In the genomic region with DNA sequence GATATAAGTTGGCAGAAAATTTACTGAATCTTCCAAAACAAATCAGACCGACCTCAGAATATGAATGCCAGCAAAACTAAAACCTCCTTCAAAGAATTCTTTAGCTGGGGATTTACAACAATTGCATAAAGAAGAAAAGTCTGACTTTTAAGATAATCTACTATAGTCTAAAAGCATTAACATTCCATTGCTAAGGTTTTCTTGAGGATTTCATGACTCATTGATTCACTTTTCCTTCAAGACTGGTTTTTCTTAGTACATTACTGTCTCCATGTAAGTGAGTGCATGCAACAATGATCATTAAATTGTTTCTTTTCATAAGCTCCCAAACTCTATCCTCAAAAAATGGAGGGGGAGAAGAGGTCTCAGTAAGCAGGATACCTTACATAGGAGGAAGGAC, we compare ENCODE assay signal across 19 cellular contexts. TPM values are rescaled to one million over a fixed set of nuclear protein-coding genes. Genes with fewer than 3 reads are reported as not detected.
DNase-seq lines count a peak whose midpoint lies in the region; ATAC-seq and TF ChIP-seq lines count a peak whose summit lies in the region.
"Had no signal": no experiment of that assay in that cellular context is flagged by ENCODE, and none has a peak within 500 bp of the region (broad histone marks: within the 10 kb centered on the region; RNA-seq: fewer than 3 reads in every experiment).

No MANE protein-coding gene starts in this region.

- TF ChIP-seq POLR2A in uterus (IDR thresholded peaks at IDR 0.05): no peak

- peaks cover 47 to 71% of the 10 kb centered on the region in 2 donors for H3K27me3 Mint-ChIP-seq in natural killer cell (ENCODE audit: low read depth in 2 of 2)
- H3K27me3 Mint-ChIP-seq in natural killer cell treated with Interleukin-12 subunit alpha and Interleukin-12 subunit beta and Interleukin-15 and Interleukin-18, amount 100 ng/mL, for 72 hours: peaks cover 36 to 57% of the 10 kb centered on the region in 2 donors

- no peaks in the 10 kb centered on the region for H3K9me3 Mint-ChIP-seq in natural killer cell
- H3K9me3 Mint-ChIP-seq in natural killer cell treated with Interleukin-12 subunit alpha and Interleukin-12 subunit beta and Interleukin-15 and Interleukin-18, amount 100 ng/mL, for 72 hours: no peaks in the 10 kb centered on the region
- H3K9me3 Mint-ChIP-seq: activated T-cell treated with anti-CD3 and anti-CD28 coated beads, Interleukin-2, amount 50 U/mL, for 24 hours; T-helper 2 cell treated with Interferon-gamma antibody and Interleukin-4, amounts not matched to agents 5 μg/mL and 100 μg/mL, for 36 hours had no signal

- H3K4me1 Mint-ChIP-seq in natural killer cell: peaks cover 15 to 20% of the 10 kb centered on the region in 2 donors
- H3K4me1 Mint-ChIP-seq in natural killer cell treated with Interleukin-12 subunit alpha and Interleukin-12 subunit beta and Interleukin-15 and Interleukin-18, amount 100 ng/mL, for 72 hours (ENCODE audit: low read depth in 2 of 2): peaks cover 5 to 11% of the 10 kb centered on the region in 2 donors

- H3K4me1 ChIP-seq in mesenchymal stem cell (ENCODE audit: control insufficient read depth, insufficient read depth, low read depth, low read length) (peaks cover 9% of the 10 kb centered on the region), uterus (peaks cover 7 to 11% of the 10 kb centered on the region in 2 donors)

- no peak overlapping the region for H3K27ac Mint-ChIP-seq in natural killer cell
- no peak overlapping the region for H3K27ac Mint-ChIP-seq in natural killer cell treated with Interleukin-12 subunit alpha and Interleukin-12 subunit beta and Interleukin-15 and Interleukin-18, amount 100 ng/mL, for 72 hours
- H3K27ac Mint-ChIP-seq: activated T-cell treated with anti-CD3 and anti-CD28 coated beads, Interleukin-2, amount 50 U/mL, for 24 hours; naive B cell; T-helper 2 cell treated with Interferon-gamma antibody and Interleukin-4, amounts not matched to agents 5 μg/mL and 100 μg/mL, for 36 hours had no signal

- H2BK120ac ChIP-seq in mesenchymal stem cell (ENCODE audit: low read depth, low read length): no peak overlapping the region

- H3K36me3 Mint-ChIP-seq in natural killer cell: no peaks in the 10 kb centered on the region
- H3K36me3 Mint-ChIP-seq in natural killer cell treated with Interleukin-12 subunit alpha and Interleukin-12 subunit beta and Interleukin-15 and Interleukin-18, amount 100 ng/mL, for 72 hours: no peaks in the 10 kb centered on the region

- H3K36me3 ChIP-seq in mesenchymal stem cell (ENCODE audit: control insufficient read depth in 1 of 2, insufficient read depth in 2 of 2, low read depth in 1 of 2, low read length in 2 of 2) (peaks cover 0 to 9% of the 10 kb centered on the region in 2 experiments), uterus (no peaks in the 10 kb centered on the region)
- H3K36me3 ChIP-seq: stomach had no signal

- no peak overlapping the region for H3K4me2 ChIP-seq in mesenchymal stem cell (ENCODE audit: low read length, poor library complexity, severe bottlenecking)

- no peak overlapping the region for H3K4me3 ChIP-seq in cardiac fibroblast (replicated peaks in 1 of 2; ENCODE audit: low read depth in 2 of 2, low read length in 2 of 2)
- peak overlapping the region in 1 of 2 experiments; percentile 95 for H3K4me3 ChIP-seq in mesenchymal stem cell (ENCODE audit: insufficient read depth in 1 of 2, low read depth in 1 of 2, low read length in 2 of 2)
- no peak overlapping the region for H3K4me3 ChIP-seq in uterus
- no peak overlapping the region for H3K4me3 ChIP-seq in coronary artery
- H3K4me3 ChIP-seq: K562, stomach had no signal

- no peak overlapping the region for H2BK5ac ChIP-seq in mesenchymal stem cell (ENCODE audit: low read depth, low read length, poor library complexity, severe bottlenecking)

- no peak overlapping the region for H3K27ac ChIP-seq in mesenchymal stem cell (ENCODE audit: low read length, poor library complexity, severe bottlenecking)
- H3K27ac ChIP-seq in uterus: peak overlapping the region; percentile 38 to 95
- no peak overlapping the region for H3K27ac ChIP-seq in coronary artery
- H3K27ac ChIP-seq: stomach had no signal

- peak overlapping the region; percentile 93 for H3K9ac ChIP-seq in mesenchymal stem cell (ENCODE audit: low read length)

- H4K91ac ChIP-seq in mesenchymal stem cell (ENCODE audit: low read length): no peak overlapping the region

- intact Hi-C loops in natural killer cell (cut with micrococcal nuclease) (no loop called here), uterus (cut with DNase I; ENCODE audit: low total_unique reads) (no loop called here), left cardiac atrium (cut with DNase I) (loop anchor here in 1 of 2 donors (10.0 kb wide), 1 partner anchor 249 kb away; no protein-coding TSS in a partner anchor)

- no peaks in the 10 kb centered on the region for H3K27me3 ChIP-seq in mesenchymal stem cell (ENCODE audit: control insufficient read depth in 1 of 2, insufficient read depth in 1 of 2, low read length in 2 of 2)
- H3K27me3 ChIP-seq in uterus: no peaks in the 10 kb centered on the region

- no peak overlapping the region for H2BK12ac ChIP-seq in mesenchymal stem cell (ENCODE audit: low read length in 2 of 2)

- H3K4ac ChIP-seq in mesenchymal stem cell (ENCODE audit: low read depth in 1 of 2, low read length in 2 of 2): no peak overlapping the region

- whole genome bisulfite sequencing in mesenchymal stem cell: no CpG with 5 or more reads among the region's 1 CpG

- no peak for TF ChIP-seq CTCF in natural killer cell (IDR thresholded peaks at IDR 0.05)
- no peak for TF ChIP-seq CTCF in cardiac fibroblast (IDR thresholded peaks at IDR 0.05; ENCODE audit: low read depth, low read length)
- TF ChIP-seq CTCF in uterus (IDR thresholded peaks at IDR 0.05): no peak
- no peak for TF ChIP-seq CTCF in coronary artery (IDR thresholded peaks at IDR 0.05)

- H3K18ac ChIP-seq in mesenchymal stem cell (ENCODE audit: low read depth in 1 of 2, low read length in 2 of 2): no peak overlapping the region

- H4K8ac ChIP-seq in mesenchymal stem cell (ENCODE audit: low read length): no peak overlapping the region

- peaks cover 11% of the 10 kb centered on the region for H3K79me1 ChIP-seq in mesenchymal stem cell (replicated peaks; ENCODE audit: low read length, poor library complexity, severe bottlenecking)

- no peak overlapping the region for H2AFZ ChIP-seq in mesenchymal stem cell (ENCODE audit: low read depth, low read length)

- H3K23ac ChIP-seq in mesenchymal stem cell (ENCODE audit: low read length in 2 of 2): no peak overlapping the region

- peak overlapping the region; percentile 15 for H3K4me3 Mint-ChIP-seq in natural killer cell
- no peak overlapping the region for H3K4me3 Mint-ChIP-seq in natural killer cell treated with Interleukin-12 subunit alpha and Interleukin-12 subunit beta and Interleukin-15 and Interleukin-18, amount 100 ng/mL, for 72 hours
- H3K4me3 Mint-ChIP-seq: activated T-cell treated with anti-CD3 and anti-CD28 coated beads, Interleukin-2, amount 50 U/mL, for 24 hours; naive B cell; T-helper 2 cell treated with Interferon-gamma antibody and Interleukin-4, amounts not matched to agents 5 μg/mL and 100 μg/mL, for 36 hours had no signal

- H2BK15ac ChIP-seq in mesenchymal stem cell (ENCODE audit: low read depth, poor library complexity, severe bottlenecking): no peak overlapping the region

- no peak overlapping the region for H2AK5ac ChIP-seq in mesenchymal stem cell (ENCODE audit: low read length, severe bottlenecking)

- ATAC-seq in natural killer cell (no peak), left cardiac atrium (no peak)
- no peak for ATAC-seq in natural killer cell treated with Interleukin-12 subunit alpha and Interleukin-12 subunit beta and Interleukin-15 and Interleukin-18, amount 100 ng/mL, for 72 hours
- ATAC-seq: K562 had no signal

- no peak overlapping the region for H3K14ac ChIP-seq in mesenchymal stem cell (ENCODE audit: low read length in 2 of 2)

- H3K9me3 ChIP-seq in mesenchymal stem cell (ENCODE audit: control insufficient read depth, low read length) (no peaks in the 10 kb centered on the region), uterus (no peaks in the 10 kb centered on the region)
- H3K9me3 ChIP-seq: stomach had no signal

- DNase-seq in natural killer cell (no peak), cardiac fibroblast (ENCODE audit: low read depth in 2 of 2) (peak; percentile 38 to 47), mesenchymal stem cell (peak; percentile 54), uterus (no peak), coronary artery (ENCODE audit: low spot score) (no peak), left cardiac atrium (no peak)
- no peak for DNase-seq in natural killer cell treated with Interleukin-12 subunit alpha and Interleukin-12 subunit beta and Interleukin-15 and Interleukin-18, amount 100 ng/mL, for 72 hours (ENCODE audit: low spot score)
- DNase-seq in stimulated activated CD8-positive, alpha-beta memory T cell treated with anti-CD3 and anti-CD28 coated beads, Interleukin-4, amount 100 ng/mL, for 48 hours: no peak
- DNase-seq: 8988T; activated CD4-positive, alpha-beta T cell treated with anti-CD3 and anti-CD28 coated beads for 48 hours; activated T-cell treated with anti-CD3 and anti-CD28 coated beads, Interleukin-2, amount 50 U/mL, for 24 hours; amygdala; effector CD4-positive, alpha-beta T cell; naive B cell; NCI-H1694; NCI-H510A treated with DMSO at 0.1 percent for 48 hours; stomach had no signal

RNA-seq across cellular contexts. Expression of a gene that starts 3.1 kb away (rescaled TPM):
- 1 to 10 TPM; 2.9 to 4.7 (median 3.1) TPM for total RNA-seq in natural killer cell
- total RNA-seq in natural killer cell treated with Interleukin-12 subunit alpha and Interleukin-12 subunit beta and Interleukin-15 and Interleukin-18, amount 100 ng/mL, for 72 hours: 1 to 10 TPM in 1 of 2 donors, under 1 TPM in 1; 0.25 to 1.1 TPM
- 10.2 TPM for polyA plus RNA-seq in mesenchymal stem cell (2013, experiment 1 of 2)
- 10.0 TPM for polyA plus RNA-seq in mesenchymal stem cell (2013, experiment 2 of 2)
- total RNA-seq in uterus: 100 to 1,000 TPM in 1 of 4 donors, 10 to 100 TPM in 3; 16.5 to 105 (median 22.6) TPM
- total RNA-seq in left cardiac atrium: 1 to 10 TPM; 6.0 to 8.1 TPM

Comparison
In these comparisons a context has a peak if more than half of its experiments do, and no peak if none do; other contexts are left out.
1. DNase-seq: peak in cardiac fibroblast (2 of 2) and mesenchymal stem cell (single experiment); none in natural killer cell (single experiment), natural killer cell treated with Interleukin-12 subunit alpha and Interleukin-12 subunit beta and Interleukin-15 and Interleukin-18, amount 100 ng/mL, for 72 hours (single experiment), uterus (0 of 2), coronary artery (single experiment), stimulated activated CD8-positive, alpha-beta memory T cell treated with anti-CD3 and anti-CD28 coated beads, Interleukin-4, amount 100 ng/mL, for 48 hours (single experiment) and left cardiac atrium (single experiment).
2. H3K27ac ChIP-seq: peak in uterus (2 of 2); none in mesenchymal stem cell (single experiment) and coronary artery (0 of 2).